Comparison of ENCODE assay signal across 32 cellular contexts in genomic region chr5:160039810-160040470, GRCh38. TPM values are rescaled to one million over a fixed set of nuclear protein-coding genes. Genes with fewer than 3 reads are reported as not detected.
DNase-seq lines count a peak whose midpoint lies in the region; ATAC-seq, FAIRE-seq and TF ChIP-seq lines count a peak whose summit lies in the region.
"Had no signal": no experiment of that assay in that cellular context is flagged by ENCODE, and none has a peak within 500 bp of the region (broad histone marks: within the 10 kb centered on the region; RNA-seq: fewer than 3 reads in every experiment).

No MANE protein-coding gene starts in this region.

- TF ChIP-seq POLR2A in endothelial cell of umbilical vein (IDR thresholded peaks at IDR 0.05; ENCODE audit: low read depth, low read length) = no peak
- no peak for TF ChIP-seq POLR2A in sigmoid colon (IDR thresholded peaks at IDR 0.05)

- dilution Hi-C loops in endothelial cell of umbilical vein (cut with MboI; ENCODE audit: extremely low pct_ligation_motif_present, low sequenced_read_pairs) = no loop called here

- no peaks in the 10 kb centered on the region for H3K9me3 Mint-ChIP-seq in memory B cell
- no peaks in the 10 kb centered on the region for H3K9me3 Mint-ChIP-seq in CD8-positive, alpha-beta memory T cell
- no peaks in the 10 kb centered on the region for H3K9me3 Mint-ChIP-seq in stimulated activated naive B cell treated with anti-CD40 and anti-IgM and Interleukin-4, amounts not matched to agents 10 μg/mL and 1 μg/mL and 100 μg/mL, for 72 hours
- H3K9me3 Mint-ChIP-seq: naive thymus-derived CD8-positive, alpha-beta T cell had no signal

- no peak for TF ChIP-seq EP300 in sigmoid colon (IDR thresholded peaks at IDR 0.05)

- H3K4me1 Mint-ChIP-seq in memory B cell = no peaks in the 10 kb centered on the region
- peaks cover 2 to 9% (median 4%) of the 10 kb centered on the region in 3 donors for H3K4me1 Mint-ChIP-seq in CD8-positive, alpha-beta memory T cell
- no peaks in the 10 kb centered on the region for H3K4me1 Mint-ChIP-seq in stimulated activated naive B cell treated with anti-CD40 and anti-IgM and Interleukin-4, amounts not matched to agents 10 μg/mL and 1 μg/mL and 100 μg/mL, for 72 hours

- H3K36me3 ChIP-seq in PC-9 (ENCODE audit: low read depth) (peaks cover 34% of the 10 kb centered on the region), endothelial cell of umbilical vein (ENCODE audit: control insufficient read depth in 2 of 2, extremely low read depth in 1 of 2, insufficient read depth in 2 of 2, low read length in 2 of 2) (peaks cover 5 to 8% of the 10 kb centered on the region in 2 experiments), sigmoid colon (peaks cover 0 to 91% (median 26%) of the 10 kb centered on the region in 4 donors)
- H3K36me3 ChIP-seq in CD8-positive, alpha-beta memory T cell (ENCODE audit: insufficient read depth, low read length) = peaks cover 7% of the 10 kb centered on the region

- peak overlapping the region; percentile 52 for H3K27ac ChIP-seq in PC-9
- H3K27ac ChIP-seq in endothelial cell of umbilical vein (ENCODE audit: insufficient read depth, low read depth, low read length) = no peak overlapping the region
- no peak overlapping the region for H3K27ac ChIP-seq in CD8-positive, alpha-beta memory T cell (ENCODE audit: low read depth, low read length)
- no peak overlapping the region for H3K27ac ChIP-seq in sigmoid colon
- H3K27ac ChIP-seq: body of pancreas, C4-2B, psoas muscle, SJSA1, testis had no signal

- CTCF ChIA-PET in PC-9 (lab: Charles Lee) = interaction anchor here (0.6 kb wide), 1 partner anchor 206 kb away, joined by 7 read pairs; no protein-coding TSS in a partner anchor
- CTCF ChIA-PET in endothelial cell of umbilical vein (lab: Charles Lee) = interaction anchor here (1.6 to 2.0 kb wide), 2 partner anchors 13 to 15 kb away, joined by 6 to 9 read pairs; no protein-coding TSS in a partner anchor
- CTCF ChIA-PET in CD8-positive, alpha-beta memory T cell (lab: Charles Lee) = no interaction called here

- no peaks in the 10 kb centered on the region for H3K9me2 ChIP-seq in PC-9 (ENCODE audit: insufficient read depth)

- H2AFZ ChIP-seq in PC-9 = no peak overlapping the region
- H2AFZ ChIP-seq in endothelial cell of umbilical vein (ENCODE audit: low read depth, low read length) = no peak overlapping the region

- H3K79me2 ChIP-seq in PC-9 (ENCODE audit: low read depth) = no peaks in the 10 kb centered on the region
- H3K79me2 ChIP-seq in endothelial cell of umbilical vein (ENCODE audit: control insufficient read depth, insufficient read depth, low read length) = no peaks in the 10 kb centered on the region

- no peak overlapping the region for H3K4me2 ChIP-seq in PC-9
- H3K4me2 ChIP-seq in endothelial cell of umbilical vein (ENCODE audit: insufficient read depth, low read length) = no peak overlapping the region

- H3K4me1 ChIP-seq in PC-9 (replicated peaks; ENCODE audit: insufficient read depth) (peaks cover 8% of the 10 kb centered on the region), endothelial cell of umbilical vein (ENCODE audit: control insufficient read depth, extremely low read depth, insufficient read depth, low read length) (peaks cover 4% of the 10 kb centered on the region), sigmoid colon (no peaks in the 10 kb centered on the region)
- H3K4me1 ChIP-seq in CD8-positive, alpha-beta memory T cell (ENCODE audit: insufficient read depth, low read length) = no peaks in the 10 kb centered on the region
- H3K4me1 ChIP-seq: esophagus squamous epithelium, psoas muscle, testis had no signal

- H3K4me3 ChIP-seq in PC-9 (no peak overlapping the region), endothelial cell of umbilical vein (replicated peaks in 1 of 3; ENCODE audit: insufficient read depth in 1 of 3, low read depth in 1 of 3, low read length in 3 of 3) (no peak overlapping the region), sigmoid colon (no peak overlapping the region)
- H3K4me3 ChIP-seq in CD8-positive, alpha-beta memory T cell (ENCODE audit: low read length) = no peak overlapping the region
- H3K4me3 ChIP-seq: body of pancreas, esophagus squamous epithelium, GM12878, psoas muscle, SJSA1, testis had no signal

- BruUV-seq in PC-9 (replicated peaks; lab: Mats Ljungman, UMichigan) = no TSS peak
- BruUV-seq in endothelial cell of umbilical vein (replicated peaks; lab: Mats Ljungman, UMichigan) = no TSS peak

- intact Hi-C loops in PC-9 (cut with micrococcal nuclease; ENCODE audit: unreplicated experiment) (no loop called here), endothelial cell of umbilical vein (cut with micrococcal nuclease) (no loop called here), sigmoid colon (cut with DNase I) (no loop called here)

- no peak overlapping the region for H3K4me3 Mint-ChIP-seq in memory B cell
- H3K4me3 Mint-ChIP-seq in CD8-positive, alpha-beta memory T cell = no peak overlapping the region
- no peak overlapping the region for H3K4me3 Mint-ChIP-seq in stimulated activated naive B cell treated with anti-CD40 and anti-IgM and Interleukin-4, amounts not matched to agents 10 μg/mL and 1 μg/mL and 100 μg/mL, for 72 hours
- H3K4me3 Mint-ChIP-seq: activated CD8-positive, alpha-beta memory T cell treated with anti-CD3 and anti-CD28 coated beads, Interleukin-2, amount 10 ng/mL, durations not matched to agents 7 days and 5 days; naive thymus-derived CD8-positive, alpha-beta T cell had no signal

- no peak for FAIRE-seq in endothelial cell of umbilical vein (lab: Jason Lieb, UNC)
- FAIRE-seq: GM12878, islet of Langerhans, RCC 7860, urothelium cell line had no signal

- H3K27me3 ChIP-seq in PC-9 (ENCODE audit: insufficient read depth, low read depth) (no peaks in the 10 kb centered on the region), endothelial cell of umbilical vein (ENCODE audit: control insufficient read depth in 2 of 2, insufficient read depth in 2 of 2, low read length in 2 of 2) (no peaks in the 10 kb centered on the region), sigmoid colon (no peaks in the 10 kb centered on the region)
- no peaks in the 10 kb centered on the region for H3K27me3 ChIP-seq in CD8-positive, alpha-beta memory T cell (ENCODE audit: insufficient read depth, low read length, poor library complexity, severe bottlenecking)
- H3K27me3 ChIP-seq: body of pancreas, esophagus squamous epithelium, SJSA1, testis had no signal

- no peak for ATAC-seq in memory B cell (ENCODE audit: low read depth)
- ATAC-seq in stimulated activated naive B cell treated with anti-CD40 and anti-IgM and Interleukin-4, amounts not matched to agents 10 μg/mL and 1 μg/mL and 100 μg/mL, for 72 hours (replicated peaks) = no peak
- ATAC-seq: activated CD8-positive, alpha-beta memory T cell treated with anti-CD3 and anti-CD28 coated beads, Interleukin-2, amount 10 ng/mL, durations not matched to agents 7 days and 5 days; body of pancreas; GM12878; naive thymus-derived CD8-positive, alpha-beta T cell; psoas muscle; stimulated activated naive CD8-positive, alpha-beta T cell treated with anti-CD3 and anti-CD28 coated beads, Interleukin-15, Interleukin-2, amounts not matched to agents 100 U/mL and 50 U/mL, for 24 hours had no signal

- H3K9me3 ChIP-seq in PC-9 (ENCODE audit: insufficient read depth, low read depth) = no peaks in the 10 kb centered on the region
- no peaks in the 10 kb centered on the region for H3K9me3 ChIP-seq in endothelial cell of umbilical vein (replicated peaks; ENCODE audit: control insufficient read depth, insufficient read depth, low read length)
- H3K9me3 ChIP-seq in CD8-positive, alpha-beta memory T cell (ENCODE audit: low read length) = no peaks in the 10 kb centered on the region
- H3K9me3 ChIP-seq in sigmoid colon = no peaks in the 10 kb centered on the region
- H3K9me3 ChIP-seq: body of pancreas, esophagus squamous epithelium, psoas muscle, SJSA1, testis had no signal

- POLR2A ChIA-PET in PC-9 (lab: Charles Lee; ENCODE audit: unreplicated experiment) = no interaction called here
- POLR2A ChIA-PET in endothelial cell of umbilical vein (lab: Charles Lee) = no interaction called here
- POLR2A ChIA-PET in CD8-positive, alpha-beta memory T cell (lab: Charles Lee) = no interaction called here

- H3K9ac ChIP-seq in endothelial cell of umbilical vein (replicated peaks; ENCODE audit: extremely low read depth, insufficient read depth, low read length) = no peak overlapping the region

- H3K9me1 ChIP-seq in endothelial cell of umbilical vein (replicated peaks; ENCODE audit: control insufficient read depth, extremely low read depth, insufficient read depth, low read length) = no peaks in the 10 kb centered on the region

- TF ChIP-seq CTCF in PC-9 (conservative IDR thresholded peaks at IDR 0.05) (no peak), endothelial cell of umbilical vein (IDR thresholded peaks at IDR 0.05; ENCODE audit: extremely low read depth in 1 of 2, insufficient read depth in 1 of 2, low read depth in 1 of 2, low read length in 2 of 2) (no peak), sigmoid colon (IDR thresholded peaks at IDR 0.05) (no peak)

- DNase-seq in HCEC 1CT (peak; percentile 7), PC-9 (peak in 1 of 2 experiments; percentile 80), endothelial cell of umbilical vein (ENCODE audit: low read depth, low spot score) (peak; percentile 6), memory B cell (ENCODE audit: low spot score in 2 of 2) (no peak), sigmoid colon (no peak), NCI-H524 (lab: John Stamatoyannopoulos, UW) (no peak)
- DNase-seq in CD8-positive, alpha-beta memory T cell = no peak
- no peak for DNase-seq in stimulated activated naive B cell treated with anti-CD40 and anti-IgM and Interleukin-4, amounts not matched to agents 10 μg/mL and 1 μg/mL and 100 μg/mL, for 72 hours
- DNase-seq: activated CD4-positive, CD25-positive, alpha-beta regulatory T cell; activated CD8-positive, alpha-beta memory T cell treated with anti-CD3 and anti-CD28 coated beads, Interleukin-2, amount 10 ng/mL, durations not matched to agents 7 days and 5 days; activated naive CD4-positive, alpha-beta T cell; activated T-cell treated with anti-CD3 and anti-CD28 coated beads, Interleukin-2, amount 50 U/mL, for 48 hours; body of pancreas; effector memory CD4-positive, alpha-beta T cell; esophagus squamous epithelium; H7; KG1; midbrain; naive thymus-derived CD8-positive, alpha-beta T cell; NCI-H146; NCI-H510A treated with DMSO at 0.1 percent for 48 hours; NK-92 treated with Interleukin-12 subunit alpha and Interleukin-12 subunit beta, amount 100 ng/mL, for 24 hours; nucleus accumbens; psoas muscle; stimulated activated naive CD8-positive, alpha-beta T cell treated with anti-CD3 and anti-CD28 coated beads, Interleukin-15, Interleukin-2, amounts not matched to agents 100 U/mL and 50 U/mL, for 24 hours; testis had no signal

- 12 to 66% methylated on average over 2 of the region's 2 CpGs for WGBS in sigmoid colon, 2 donors

- no peaks in the 10 kb centered on the region for H3K27me3 Mint-ChIP-seq in memory B cell
- no peaks in the 10 kb centered on the region for H3K27me3 Mint-ChIP-seq in CD8-positive, alpha-beta memory T cell
- no peaks in the 10 kb centered on the region for H3K27me3 Mint-ChIP-seq in stimulated activated naive B cell treated with anti-CD40 and anti-IgM and Interleukin-4, amounts not matched to agents 10 μg/mL and 1 μg/mL and 100 μg/mL, for 72 hours
- H3K27me3 Mint-ChIP-seq: activated CD8-positive, alpha-beta memory T cell treated with anti-CD3 and anti-CD28 coated beads, Interleukin-2, amount 10 ng/mL, durations not matched to agents 7 days and 5 days; naive thymus-derived CD8-positive, alpha-beta T cell had no signal

- peak overlapping the region; percentile 53 for H3K27ac Mint-ChIP-seq in memory B cell
- H3K27ac Mint-ChIP-seq in CD8-positive, alpha-beta memory T cell = peak overlapping the region in 2 of 8 donors; percentile 8 to 36
- no peak overlapping the region for H3K27ac Mint-ChIP-seq in stimulated activated naive B cell treated with anti-CD40 and anti-IgM and Interleukin-4, amounts not matched to agents 10 μg/mL and 1 μg/mL and 100 μg/mL, for 72 hours
- H3K27ac Mint-ChIP-seq: activated CD8-positive, alpha-beta memory T cell treated with anti-CD3 and anti-CD28 coated beads, Interleukin-2, amount 10 ng/mL, durations not matched to agents 7 days and 5 days had no signal

- peaks cover 28% of the 10 kb centered on the region for H3K36me3 Mint-ChIP-seq in memory B cell
- H3K36me3 Mint-ChIP-seq in CD8-positive, alpha-beta memory T cell = peaks cover 3 to 75% (median 21%) of the 10 kb centered on the region in 3 donors
- peaks cover 26 to 44% of the 10 kb centered on the region in 2 donors for H3K36me3 Mint-ChIP-seq in stimulated activated naive B cell treated with anti-CD40 and anti-IgM and Interleukin-4, amounts not matched to agents 10 μg/mL and 1 μg/mL and 100 μg/mL, for 72 hours

- H3F3A ChIP-seq in PC-9 (ENCODE audit: insufficient read depth, low read depth) = 0 out of 2 replicates have a peak, but pooled peaks cover 17% of the 10 kb centered on the region

- H4K20me1 ChIP-seq in PC-9 (ENCODE audit: insufficient read depth) = no peaks in the 10 kb centered on the region
- H4K20me1 ChIP-seq in endothelial cell of umbilical vein (replicated peaks; ENCODE audit: control insufficient read depth, extremely low read depth, insufficient read depth, low read length) = no peaks in the 10 kb centered on the region

RNA-seq across cellular contexts. Expression of gene TTC1, which starts 31.0 kb away (rescaled TPM):
- 54.8 and 68.5 TPM in 2 replicates for total RNA-seq in PC-9 (2021)
- 59.6 and 62.6 TPM in 2 replicates for total RNA-seq in endothelial cell of umbilical vein
- 23.9 and 25.9 TPM in 2 replicates for polyA plus RNA-seq in endothelial cell of umbilical vein
- polyA plus RNA-seq in endothelial cell of umbilical vein (2011; cell fraction: cytosol; rRNA removed) = 37.0 and 43.3 TPM in 2 replicates
- 22.0 and 23.9 TPM in 2 replicates for polyA plus RNA-seq in endothelial cell of umbilical vein (2011; cell fraction: nucleus; rRNA removed)
- 55.0 and 85.9 TPM in 2 replicates for polyA plus RNA-seq in endothelial cell of umbilical vein (2012)
- polyA minus RNA-seq in endothelial cell of umbilical vein = 23.7 and 27.5 TPM in 2 replicates
- polyA minus RNA-seq in endothelial cell of umbilical vein (2011; cell fraction: cytosol; rRNA and poly(A)+ RNA removed) = 13.0 TPM
- 8.7 and 13.2 TPM in 2 replicates for polyA minus RNA-seq in endothelial cell of umbilical vein (2011; cell fraction: nucleus; rRNA and poly(A)+ RNA removed)
- total RNA-seq in CD8-positive, alpha-beta memory T cell = 10 to 100 TPM; 66.4 to 70.7 TPM
- 99.8 TPM for polyA plus RNA-seq in CD8-positive, alpha-beta memory T cell
- total RNA-seq in sigmoid colon = 10 to 100 TPM; 38.3 to 65.0 (median 50.9) TPM
- 10 to 100 TPM; 52.2 to 60.8 (median 55.3) TPM for polyA plus RNA-seq in sigmoid colon

Comparison
In these comparisons a context has a peak if more than half of its experiments do, and no peak if none do; other contexts are left out.
1. DNase-seq: peak in HCEC 1CT (single experiment) and endothelial cell of umbilical vein (single experiment); none in memory B cell (0 of 2), CD8-positive, alpha-beta memory T cell (0 of 5), sigmoid colon (single experiment), stimulated activated naive B cell treated with anti-CD40 and anti-IgM and Interleukin-4, amounts not matched to agents 10 μg/mL and 1 μg/mL and 100 μg/mL, for 72 hours (single experiment) and NCI-H524 (0 of 2).